8 cellular contexts compared by ENCODE assay signal in genomic region chr3:184315506-184315867, GRCh38. TPM values are rescaled to one million over a fixed set of nuclear protein-coding genes. Genes with fewer than 3 reads are reported as not detected.
A peak's percentile ranks its signal among the peaks of the same experiment; 100 is the strongest.
DNase-seq lines count a peak whose midpoint lies in the region; ATAC-seq and TF ChIP-seq lines count a peak whose summit lies in the region.

No MANE protein-coding gene starts in this region.

- H3K27ac ChIP-seq in adipose tissue (ENCODE audit: low read depth, low read length) (peak overlapping the region; percentile 43), liver (ENCODE audit: low read depth in 1 of 2, low read length in 2 of 2) (peak overlapping the region; percentile 88 to 92), upper lobe of right lung (peak overlapping the region; percentile 90)

- H3K4me1 ChIP-seq in liver (ENCODE audit: control insufficient read depth in 4 of 4, insufficient read depth in 4 of 4, low read length in 3 of 4): peaks cover 10 to 52% (median 47%) of the 10 kb centered on the region in 4 donors
- H3K4me1 ChIP-seq in upper lobe of right lung: peaks cover 40% of the 10 kb centered on the region

- DNase-seq in GM13977 (ENCODE audit: low spot score) (peak; percentile 38), upper lobe of right lung (no peak), COR-L47 (lab: John Stamatoyannopoulos, UW) (no peak), NCI-H1417 (lab: John Stamatoyannopoulos, UW) (no peak)

- H3K4me3 ChIP-seq in liver (ENCODE audit: low read depth in 1 of 3, low read length in 3 of 3) (peak overlapping the region; percentile 88 to 98 (median 96)), upper lobe of right lung (peak overlapping the region; percentile 85)

- peaks cover 6 to 21% (median 10%) of the 10 kb centered on the region in 4 donors for H3K36me3 ChIP-seq in liver (ENCODE audit: control insufficient read depth in 4 of 4, insufficient read depth in 3 of 4, low read depth in 1 of 4, low read length in 3 of 4)
- peaks cover 39% of the 10 kb centered on the region for H3K36me3 ChIP-seq in upper lobe of right lung

- 8 to 11% (median 9%) methylated on average over 9 of the region's 9 CpGs for WGBS in adipose tissue, 3 donors
- WGBS in liver: 2% methylated on average over 9 of the region's 9 CpGs

- no peaks in the 10 kb centered on the region for H3K9me3 ChIP-seq in liver (ENCODE audit: control insufficient read depth in 4 of 4, low read length in 3 of 4)
- H3K9me3 ChIP-seq in upper lobe of right lung: no peaks in the 10 kb centered on the region

- peak; percentile 3 for ATAC-seq in HG03159 (IDR thresholded peaks at IDR 0.05; ENCODE audit: unreplicated experiment)
- no peak for ATAC-seq in upper lobe of right lung
- no peak for ATAC-seq in HG03135 (IDR thresholded peaks at IDR 0.05; ENCODE audit: unreplicated experiment)

- in situ Hi-C loops in GM13977 (cut with MboI; ENCODE audit: low pct_unique_long_range_greater_than_20kb, low sequenced_read_pairs, unreplicated experiment): no loop called here

- TF ChIP-seq RAD21 in liver (IDR thresholded peaks at IDR 0.05): no peak

- H3K27me3 ChIP-seq in liver (ENCODE audit: control insufficient read depth in 4 of 4, insufficient read depth in 4 of 4, low read length in 3 of 4) (no peaks in the 10 kb centered on the region), upper lobe of right lung (no peaks in the 10 kb centered on the region)

- intact Hi-C loops in upper lobe of right lung (cut with DNase I): no loop called here

- peak overlapping the region; percentile 84 to 92 for H3K9ac ChIP-seq in liver (ENCODE audit: low read depth in 1 of 2, low read length in 2 of 2)

- no peak for TF ChIP-seq CTCF in GM13977 (IDR thresholded peaks at IDR 0.05; ENCODE audit: extremely low read depth, insufficient read depth, missing control alignments)
- TF ChIP-seq CTCF in liver (IDR thresholded peaks at IDR 0.05; ENCODE audit: low read depth, low read length, missing input control): no peak
- no peak for TF ChIP-seq CTCF in upper lobe of right lung (IDR thresholded peaks at IDR 0.05)

TF ChIP-seq in liver, 16 proteins besides CTCF, POLR2A, EP300 and RAD21:
- TF ChIP-seq EGR1 (IDR thresholded peaks at IDR 0.05; ENCODE audit: low read depth in 2 of 2): no peak
- no peak for TF ChIP-seq GABPA (IDR thresholded peaks at IDR 0.05 in 1 of 2, conservative IDR thresholded peaks at IDR 0.05 in 1 of 2)
- TF ChIP-seq REST (IDR thresholded peaks at IDR 0.05): no peak
- no peak for TF ChIP-seq ATF3 (IDR thresholded peaks at IDR 0.05)
- no peak for TF ChIP-seq NR2F2 (IDR thresholded peaks at IDR 0.05)
- TF ChIP-seq FOXA2 (IDR thresholded peaks at IDR 0.05): no peak
- TF ChIP-seq SP1 (IDR thresholded peaks at IDR 0.05): no peak
- no peak for TF ChIP-seq JUND (IDR thresholded peaks at IDR 0.05)
- no peak for TF ChIP-seq TAF1 (conservative IDR thresholded peaks at IDR 0.05)
- TF ChIP-seq ZBTB33 (IDR thresholded peaks at IDR 0.05): no peak
- no peak for TF ChIP-seq HNF4G (IDR thresholded peaks at IDR 0.05)
- no peak for TF ChIP-seq HNF4A (conservative IDR thresholded peaks at IDR 0.05)
- no peak for TF ChIP-seq YY1 (IDR thresholded peaks at IDR 0.05)
- no peak for TF ChIP-seq RXRA (IDR thresholded peaks at IDR 0.05)
- no peak for TF ChIP-seq FOXA1 (IDR thresholded peaks at IDR 0.05)
- no peak for TF ChIP-seq MAX (IDR thresholded peaks at IDR 0.05)

RNA-seq across cellular contexts. Expression of gene EIF4G1, which starts 1.1 kb away (rescaled TPM):
- polyA plus RNA-seq in adipose tissue: 100 to 1,000 TPM; 114 to 271 (median 178) TPM
- 100 to 1,000 TPM; 162 to 329 TPM for total RNA-seq in liver
- polyA plus RNA-seq in liver: 100 to 1,000 TPM; 140 to 253 TPM
- total RNA-seq in upper lobe of right lung: 295 TPM

RNA-seq across cellular contexts. Expression of gene PSMD2, which starts 16.4 kb away (rescaled TPM):
- 100 to 1,000 TPM in 2 of 3 donors, 10 to 100 TPM in 1; 74.6 to 181 (median 139) TPM for polyA plus RNA-seq in adipose tissue
- 100 to 1,000 TPM; 200 to 213 TPM for total RNA-seq in liver
- 100 to 1,000 TPM in 1 of 2 donors, 10 to 100 TPM in 1; 77.5 to 122 TPM for polyA plus RNA-seq in liver
- 152 TPM for total RNA-seq in upper lobe of right lung

RNA-seq across cellular contexts. Expression of gene FAM131A, which starts 21.9 kb away (rescaled TPM):
- 10 to 100 TPM in 2 of 3 donors, 1 to 10 TPM in 1; 7.6 to 16.5 (median 13.9) TPM for polyA plus RNA-seq in adipose tissue
- 1 to 10 TPM; 3.5 to 5.7 TPM for total RNA-seq in liver
- 1 to 10 TPM in 1 of 2 donors, under 1 TPM in 1; 0.81 to 1.9 TPM for polyA plus RNA-seq in liver
- 19.0 TPM for total RNA-seq in upper lobe of right lung

RNA-seq across cellular contexts. Expression of gene ECE2, which starts 39.7 kb away (rescaled TPM):
- 1 to 10 TPM in 1 of 3 donors, not detected in 2; 5.5 TPM for polyA plus RNA-seq in adipose tissue
- total RNA-seq in liver: not detected
- not detected for polyA plus RNA-seq in liver
- total RNA-seq in upper lobe of right lung: not detected

RNA-seq across cellular contexts. Expression of gene CLCN2, which starts 45.9 kb away (rescaled TPM):
- polyA plus RNA-seq in adipose tissue (1 to 10 TPM; 2.8 to 4.3 (median 3.1) TPM), liver (1 to 10 TPM; 1.1 to 1.6 TPM)
- total RNA-seq in liver (1 to 10 TPM; 3.6 to 3.9 TPM), upper lobe of right lung (3.8 TPM)
